ENCODE assay signal across 1 cellular context in the genomic region with DNA sequence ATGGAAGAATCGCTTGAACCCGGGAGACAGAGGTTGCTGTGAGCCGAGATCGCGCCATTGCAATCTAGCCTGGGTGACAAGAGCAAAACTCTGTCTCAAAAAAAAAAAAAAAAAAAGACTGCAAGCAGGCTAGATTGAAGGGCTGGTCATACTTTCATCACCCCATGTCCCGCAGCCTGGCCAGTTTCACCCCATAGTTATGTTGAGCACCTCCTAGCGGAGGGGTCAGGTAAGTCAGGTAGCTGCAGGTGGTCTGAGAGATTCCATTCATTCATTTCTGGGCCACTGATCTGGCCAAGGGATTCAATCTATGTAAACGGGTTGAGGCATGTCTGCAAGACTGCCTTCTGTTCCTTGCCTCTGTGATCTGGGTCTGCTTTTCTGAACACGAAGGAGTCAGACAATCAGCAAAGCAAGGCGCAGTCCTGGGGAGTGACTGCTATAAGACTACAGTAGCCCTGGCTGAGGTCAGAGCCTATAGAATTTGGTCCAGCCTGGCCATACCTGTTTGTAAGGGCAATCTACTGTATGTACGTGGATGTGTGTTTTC.
TF ChIP-seq lines count a peak whose summit lies in the region.

No MANE protein-coding gene starts in this region.

TF ChIP-seq in H1, 55 proteins besides CTCF, POLR2A, EP300 and RAD21:
- no peak for TF ChIP-seq BRCA1 (IDR thresholded peaks at IDR 0.05; ENCODE audit: low read depth, low read length)
- TF ChIP-seq GABPA (IDR thresholded peaks at IDR 0.05; ENCODE audit: borderline replicate concordance, insufficient read depth, low read length) = no peak
- TF ChIP-seq E2F6 (IDR thresholded peaks at IDR 0.05) = no peak
- TF ChIP-seq RXRA (IDR thresholded peaks at IDR 0.05; ENCODE audit: insufficient read depth, low read depth, low read length) = no peak
